1 cellular context compared by ENCODE assay signal in the genomic region with DNA sequence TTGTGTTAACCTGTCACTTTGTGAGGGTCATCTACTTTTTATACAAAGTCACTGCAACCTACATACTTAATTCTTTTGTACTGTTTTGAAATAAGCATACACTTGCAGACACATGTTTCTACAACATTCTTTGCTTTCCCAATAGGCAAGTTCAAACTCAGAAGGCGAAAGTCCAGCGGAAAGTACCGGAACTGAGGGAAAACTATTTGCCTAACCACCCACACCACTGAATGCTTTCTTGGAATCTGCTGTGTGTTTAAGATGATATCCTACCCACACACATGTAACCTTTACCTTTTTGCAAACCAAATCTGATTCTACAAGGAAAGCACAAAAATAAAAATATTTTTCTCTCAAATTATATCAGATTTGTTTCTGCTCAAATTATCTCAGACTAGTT.
TF ChIP-seq lines count a peak whose summit lies in the region.

No MANE protein-coding gene starts in this region.

TF ChIP-seq in HepG2, 621 proteins besides CTCF, POLR2A, EP300 and RAD21 (continued from another document and continues in another):
- TF ChIP-seq AGO2 (optimal IDR thresholded peaks at IDR 0.05; ENCODE audit: low read depth, low read length), result no peak
- TF ChIP-seq SPEN (CRISPR knock-in tag; IDR thresholded peaks at IDR 0.05; ENCODE audit: low read depth), result 0 out of 2 replicates have a peak, but pooled peaks have one; percentile 23
- TF ChIP-seq TFDP2 (CRISPR knock-in tag; IDR thresholded peaks at IDR 0.05), result no peak
- TF ChIP-seq SAP130 (CRISPR knock-in tag; IDR thresholded peaks at IDR 0.05; ENCODE audit: low read depth), result peak; percentile 83
- no peak for TF ChIP-seq ZNF414 (CRISPR knock-in tag; IDR thresholded peaks at IDR 0.05)
- TF ChIP-seq NCOA2 (CRISPR knock-in tag; IDR thresholded peaks at IDR 0.05), result peak; percentile 99
- TF ChIP-seq ZFAT (CRISPR knock-in tag; conservative IDR thresholded peaks at IDR 0.05), result peak; percentile 94
- TF ChIP-seq RXRB (CRISPR knock-in tag; IDR thresholded peaks at IDR 0.05; ENCODE audit: borderline replicate concordance), result peak; percentile 90
- no peak for TF ChIP-seq ZNF563 (CRISPR knock-in tag; IDR thresholded peaks at IDR 0.05)
- peak; percentile 70 for TF ChIP-seq CBX1 (IDR thresholded peaks at IDR 0.05; ENCODE audit: low read depth)
- TF ChIP-seq ZNF318 (CRISPR knock-in tag; IDR thresholded peaks at IDR 0.05), result no peak
- no peak for TF ChIP-seq MYNN (CRISPR knock-in tag; IDR thresholded peaks at IDR 0.05; ENCODE audit: low read depth)
- TF ChIP-seq POGZ (CRISPR knock-in tag; IDR thresholded peaks at IDR 0.05), result peak; percentile 97
- TF ChIP-seq ZNF569 (CRISPR knock-in tag; IDR thresholded peaks at IDR 0.05; ENCODE audit: borderline replicate concordance), result no peak
- peak; percentile 27; the same call in 1 of the 2 replicates for TF ChIP-seq DMAP1 (CRISPR knock-in tag; IDR thresholded peaks at IDR 0.05)
- TF ChIP-seq ATAD3A (CRISPR knock-in tag; IDR thresholded peaks at IDR 0.05), result no peak
- peak; percentile 97 for TF ChIP-seq HMG20A (CRISPR knock-in tag; IDR thresholded peaks at IDR 0.05; ENCODE audit: borderline replicate concordance)
- TF ChIP-seq ZNF556 (CRISPR knock-in tag; IDR thresholded peaks at IDR 0.05; ENCODE audit: borderline replicate concordance), result peak; percentile 52; the same call in 1 of the 2 replicates
- TF ChIP-seq ZNF12 (CRISPR knock-in tag; IDR thresholded peaks at IDR 0.05), result peak; percentile 73; the same call in 1 of the 2 replicates
- TF ChIP-seq ZNF816 (CRISPR knock-in tag; IDR thresholded peaks at IDR 0.05; ENCODE audit: borderline replicate concordance), result no peak
- TF ChIP-seq ZNF354B (CRISPR knock-in tag; IDR thresholded peaks at IDR 0.05), result no peak
- no peak for TF ChIP-seq ZSCAN21 (CRISPR knock-in tag; IDR thresholded peaks at IDR 0.05; ENCODE audit: borderline replicate concordance)
- TF ChIP-seq ZMYM4 (CRISPR knock-in tag; IDR thresholded peaks at IDR 0.05), result peak; percentile 97
- TF ChIP-seq, protein P1, sequence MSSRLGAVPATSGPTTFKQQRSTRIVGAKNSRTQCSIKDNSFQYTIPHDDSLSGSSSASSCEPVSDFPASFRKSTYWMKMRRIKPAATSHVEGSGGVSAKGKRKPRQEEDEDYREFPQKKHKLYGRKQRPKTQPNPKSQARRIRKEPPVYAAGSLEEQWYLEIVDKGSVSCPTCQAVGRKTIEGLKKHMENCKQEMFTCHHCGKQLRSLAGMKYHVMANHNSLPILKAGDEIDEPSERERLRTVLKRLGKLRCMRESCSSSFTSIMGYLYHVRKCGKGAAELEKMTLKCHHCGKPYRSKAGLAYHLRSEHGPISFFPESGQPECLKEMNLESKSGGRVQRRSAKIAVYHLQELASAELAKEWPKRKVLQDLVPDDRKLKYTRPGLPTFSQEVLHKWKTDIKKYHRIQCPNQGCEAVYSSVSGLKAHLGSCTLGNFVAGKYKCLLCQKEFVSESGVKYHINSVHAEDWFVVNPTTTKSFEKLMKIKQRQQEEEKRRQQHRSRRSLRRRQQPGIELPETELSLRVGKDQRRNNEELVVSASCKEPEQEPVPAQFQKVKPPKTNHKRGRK (CRISPR knock-in tag; IDR thresholded peaks at IDR 0.05), result no peak
- peak; percentile 76 for TF ChIP-seq ZNF792 (CRISPR knock-in tag; IDR thresholded peaks at IDR 0.05)
- peak; percentile 96 for TF ChIP-seq RARA (CRISPR knock-in tag; IDR thresholded peaks at IDR 0.05)
- peak; percentile 86 for TF ChIP-seq SOX5 (CRISPR knock-in tag; IDR thresholded peaks at IDR 0.05; ENCODE audit: borderline replicate concordance)
- peak; percentile 64; the same call in 1 of the 2 replicates for TF ChIP-seq KMT2B (CRISPR knock-in tag; IDR thresholded peaks at IDR 0.05)
- no peak for TF ChIP-seq NKX3-1 (CRISPR knock-in tag; IDR thresholded peaks at IDR 0.05)
- no peak for TF ChIP-seq RELA (CRISPR knock-in tag; IDR thresholded peaks at IDR 0.05)
- 0 out of 2 replicates have a peak, but pooled peaks have one; percentile 26 for TF ChIP-seq ZNF639 (CRISPR knock-in tag; conservative IDR thresholded peaks at IDR 0.05)
- no peak for TF ChIP-seq GABPA (IDR thresholded peaks at IDR 0.05; ENCODE audit: low read depth, low read length)
- peak; percentile 61 for TF ChIP-seq GABPA (CRISPR knock-in tag; IDR thresholded peaks at IDR 0.05; ENCODE audit: low read depth)
- TF ChIP-seq ZNF773 (CRISPR knock-in tag; IDR thresholded peaks at IDR 0.05; ENCODE audit: borderline replicate concordance), result no peak
- peak; percentile 38; the same call in 1 of the 2 replicates for TF ChIP-seq GMEB1 (CRISPR knock-in tag; IDR thresholded peaks at IDR 0.05; ENCODE audit: borderline replicate concordance)
- no peak for TF ChIP-seq SALL2 (CRISPR knock-in tag; IDR thresholded peaks at IDR 0.05)
- TF ChIP-seq, protein P2, sequence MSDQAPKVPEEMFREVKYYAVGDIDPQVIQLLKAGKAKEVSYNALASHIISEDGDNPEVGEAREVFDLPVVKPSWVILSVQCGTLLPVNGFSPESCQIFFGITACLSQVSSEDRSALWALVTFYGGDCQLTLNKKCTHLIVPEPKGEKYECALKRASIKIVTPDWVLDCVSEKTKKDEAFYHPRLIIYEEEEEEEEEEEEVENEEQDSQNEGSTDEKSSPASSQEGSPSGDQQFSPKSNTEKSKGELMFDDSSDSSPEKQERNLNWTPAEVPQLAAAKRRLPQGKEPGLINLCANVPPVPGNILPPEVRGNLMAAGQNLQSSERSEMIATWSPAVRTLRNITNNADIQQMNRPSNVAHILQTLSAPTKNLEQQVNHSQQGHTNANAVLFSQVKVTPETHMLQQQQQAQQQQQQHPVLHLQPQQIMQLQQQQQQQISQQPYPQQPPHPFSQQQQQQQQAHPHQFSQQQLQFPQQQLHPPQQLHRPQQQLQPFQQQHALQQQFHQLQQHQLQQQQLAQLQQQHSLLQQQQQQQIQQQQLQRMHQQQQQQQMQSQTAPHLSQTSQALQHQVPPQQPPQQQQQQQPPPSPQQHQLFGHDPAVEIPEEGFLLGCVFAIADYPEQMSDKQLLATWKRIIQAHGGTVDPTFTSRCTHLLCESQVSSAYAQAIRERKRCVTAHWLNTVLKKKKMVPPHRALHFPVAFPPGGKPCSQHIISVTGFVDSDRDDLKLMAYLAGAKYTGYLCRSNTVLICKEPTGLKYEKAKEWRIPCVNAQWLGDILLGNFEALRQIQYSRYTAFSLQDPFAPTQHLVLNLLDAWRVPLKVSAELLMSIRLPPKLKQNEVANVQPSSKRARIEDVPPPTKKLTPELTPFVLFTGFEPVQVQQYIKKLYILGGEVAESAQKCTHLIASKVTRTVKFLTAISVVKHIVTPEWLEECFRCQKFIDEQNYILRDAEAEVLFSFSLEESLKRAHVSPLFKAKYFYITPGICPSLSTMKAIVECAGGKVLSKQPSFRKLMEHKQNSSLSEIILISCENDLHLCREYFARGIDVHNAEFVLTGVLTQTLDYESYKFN (CRISPR knock-in tag; conservative IDR thresholded peaks at IDR 0.05), result peak; percentile 96
- no peak for TF ChIP-seq ZNF678 (CRISPR knock-in tag; IDR thresholded peaks at IDR 0.05)
- TF ChIP-seq PAWR (CRISPR knock-in tag; IDR thresholded peaks at IDR 0.05; ENCODE audit: borderline replicate concordance), result no peak
- peak; percentile 55; the same call in 1 of the 2 replicates for TF ChIP-seq ZMYM3 (CRISPR knock-in tag; IDR thresholded peaks at IDR 0.05)
- no peak for TF ChIP-seq MIER2 (CRISPR knock-in tag; IDR thresholded peaks at IDR 0.05)
- TF ChIP-seq ZSCAN30 (CRISPR knock-in tag; IDR thresholded peaks at IDR 0.05), result no peak
- TF ChIP-seq HOXA5 (CRISPR knock-in tag; IDR thresholded peaks at IDR 0.05), result 0 out of 2 replicates have a peak, but pooled peaks have one; percentile 63
- peak; percentile 69; the same call in 1 of the 2 replicates for TF ChIP-seq NR2C2 (CRISPR knock-in tag; IDR thresholded peaks at IDR 0.05; ENCODE audit: borderline replicate concordance)
- TF ChIP-seq THAP11 (CRISPR knock-in tag; IDR thresholded peaks at IDR 0.05), result peak; percentile 77; the same call in 1 of the 2 replicates
- no peak for TF ChIP-seq XBP1 (CRISPR knock-in tag; IDR thresholded peaks at IDR 0.05)
- TF ChIP-seq FOXA3 (CRISPR knock-in tag; IDR thresholded peaks at IDR 0.05), result peak; percentile 93
- no peak; the same call in 1 of the 2 replicates for TF ChIP-seq FOXA1 (IDR thresholded peaks at IDR 0.05)
- TF ChIP-seq FOXA1 (CRISPR knock-in tag; IDR thresholded peaks at IDR 0.05), result peak; percentile 92
